In genomic region chr5:175534070-175534932, GRCh38 we compare ENCODE assay signal across 8 cellular contexts. TPM values are rescaled to one million over a fixed set of nuclear protein-coding genes. Genes with fewer than 3 reads are reported as not detected.
DNase-seq lines count a peak whose midpoint lies in the region; ATAC-seq, FAIRE-seq and TF ChIP-seq lines count a peak whose summit lies in the region.

No MANE protein-coding gene starts in this region.

- ATAC-seq in HG02610 (IDR thresholded peaks at IDR 0.05; ENCODE audit: unreplicated experiment) (peak; percentile 89), Right ventricle myocardium superior (ENCODE audit: poor library complexity) (peak; percentile 97)
- peak; percentile 91 to 95 for ATAC-seq in activated naive CD4-positive, alpha-beta T cell treated with anti-CD3 and anti-CD28 coated beads, Interleukin-2, amount 50 U/mL, for 72 hours

- H3K9me3 Mint-ChIP-seq in activated naive CD4-positive, alpha-beta T cell treated with anti-CD3 and anti-CD28 coated beads, Interleukin-2, amount 50 U/mL, for 72 hours: no peaks in the 10 kb centered on the region

- DNase-seq in GM12865 (ENCODE audit: low read depth) (peak; percentile 85), NCI-H1092 (lab: John Stamatoyannopoulos, UW) (peak; percentile 63), SKM-1 treated with dmso at 0.1 percent for 144 hours (lab: John Stamatoyannopoulos, UW; ENCODE audit: unreplicated experiment) (peak; percentile 82), Right ventricle myocardium superior (peak; percentile 89), posterior vena cava (ENCODE audit: low spot score) (peak; percentile 95), urothelium cell line (ENCODE audit: low spot score) (peak; percentile 83)
- peak; percentile 87 to 88 for DNase-seq in activated naive CD4-positive, alpha-beta T cell treated with anti-CD3 and anti-CD28 coated beads, Interleukin-2, amount 50 U/mL, for 72 hours (ENCODE audit: low spot score in 2 of 2)

- H3K27ac Mint-ChIP-seq in activated naive CD4-positive, alpha-beta T cell treated with anti-CD3 and anti-CD28 coated beads, Interleukin-2, amount 50 U/mL, for 72 hours: peak overlapping the region; percentile 79 to 82

- no peak overlapping the region for H3K4me3 ChIP-seq in GM12865 (ENCODE audit: low read depth, low read length)

- FAIRE-seq in urothelium cell line (lab: Jason Lieb, UNC): no peak

- intact Hi-C loops in Right ventricle myocardium superior (cut with DNase I) (loop anchor here (2.0 to 10.0 kb wide), 2 partner anchors 120 to 184 kb away; partner anchors contain the start of gene HRH2), posterior vena cava (cut with DNase I) (loop anchor here in 1 of 2 donors (10.0 kb wide), 1 partner anchor 160 kb away; no protein-coding TSS in a partner anchor)

- peak; percentile 99 for TF ChIP-seq CTCF in GM12865 (IDR thresholded peaks at IDR 0.05; ENCODE audit: insufficient read depth, low read depth, low read length, missing control alignments)

- peaks cover 0 to 20% of the 10 kb centered on the region in 2 donors for H3K36me3 Mint-ChIP-seq in activated naive CD4-positive, alpha-beta T cell treated with anti-CD3 and anti-CD28 coated beads, Interleukin-2, amount 50 U/mL, for 72 hours

RNA-seq across cellular contexts. Expression of gene SFXN1, which starts 55.9 kb away (rescaled TPM):
- total RNA-seq in activated naive CD4-positive, alpha-beta T cell treated with anti-CD3 and anti-CD28 coated beads, Interleukin-2, amount 50 U/mL, for 72 hours: 100 to 1,000 TPM; 320 to 351 TPM
- total RNA-seq in Right ventricle myocardium superior (28.7 TPM), posterior vena cava (10 to 100 TPM; 17.5 to 21.7 TPM)

Comparison
In these comparisons a context has a peak if more than half of its experiments do, and no peak if none do; other contexts are left out.
1. RNA of gene SFXN1, which starts 55.9 kb away (total RNA-seq): 320 to 351 TPM in activated naive CD4-positive, alpha-beta T cell treated with anti-CD3 and anti-CD28 coated beads, Interleukin-2, amount 50 U/mL, for 72 hours; 28.7 TPM in Right ventricle myocardium superior (single experiment) and 17.5 to 21.7 TPM in posterior vena cava; every median in the first group is over 10 times any median in the second.
2. Peak in every context shown above with its lines, with median percentiles within 50 percentile points of each other: DNase-seq and ATAC-seq.